25 cellular contexts compared by ENCODE assay signal in the genomic region with DNA sequence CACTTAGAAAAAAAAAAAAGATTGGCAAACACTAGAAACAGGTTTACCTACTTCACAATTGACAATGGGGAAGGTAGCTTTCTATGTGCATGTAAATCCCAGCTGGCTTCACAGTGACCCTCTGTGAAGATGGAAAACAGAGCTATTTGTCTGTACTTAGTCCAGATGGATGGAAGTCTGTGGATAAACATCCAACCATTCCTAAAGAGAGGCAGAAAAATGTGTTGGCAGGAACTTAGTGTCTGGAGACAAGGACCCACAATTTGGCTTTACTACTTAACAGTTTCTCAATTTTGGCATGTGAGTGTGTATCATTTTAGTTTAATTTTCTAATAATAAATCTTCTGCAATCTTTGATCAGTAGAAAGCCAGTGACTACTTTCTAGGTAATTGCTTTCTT.
"Had no signal": no experiment of that assay in that cellular context is flagged by ENCODE, and none has a peak within 500 bp of the region (broad histone marks: within the 10 kb centered on the region; RNA-seq: fewer than 3 reads in every experiment).

No MANE protein-coding gene starts in this region.

- H3K4me1 Mint-ChIP-seq: activated CD8-positive, alpha-beta memory T cell treated with anti-CD3 and anti-CD28 coated beads, Interleukin-2, amount 10 ng/mL, durations not matched to agents 7 days and 5 days; activated naive CD8-positive, alpha-beta T cell treated with anti-CD3 and anti-CD28 coated beads, Interleukin-2, amount 50 U/mL, for 24 hours; WTC11 had no signal

- H3K9me3 ChIP-seq: ascending aorta, Peyer's patch had no signal

- H3K27ac Mint-ChIP-seq: activated CD8-positive, alpha-beta memory T cell treated with anti-CD3 and anti-CD28 coated beads, Interleukin-2, amount 10 ng/mL, durations not matched to agents 7 days and 5 days; activated naive CD4-positive, alpha-beta T cell treated with anti-CD3 and anti-CD28 coated beads, Interleukin-2, amount 50 U/mL, for 72 hours; activated naive CD8-positive, alpha-beta T cell treated with anti-CD3 and anti-CD28 coated beads, Interleukin-2, amount 50 U/mL, for 24 hours; activated T-cell treated with anti-CD3 and anti-CD28 coated beads, Interleukin-2, amount 50 U/mL, for 24 hours; activated T-helper 1 cell treated with anti-CD3 and anti-CD28 coated beads, Interleukin-12 subunit alpha, Interleukin-12 subunit beta, Interleukin-2, Interleukin-4 antibody, amounts not matched to agents 30 ng/mL and 10 ng/mL and 1 ng/mL, durations not matched to agents 14 hours and 24 hours and 36 hours; T-helper 1 cell treated with Interleukin-12 subunit alpha and Interleukin-12 subunit beta and Interleukin-4 antibody, amounts not matched to agents 30 μg/mL and 1 μg/mL, for 36 hours; WTC11 had no signal

- H3K36me3 Mint-ChIP-seq: activated CD8-positive, alpha-beta memory T cell treated with anti-CD3 and anti-CD28 coated beads, Interleukin-2, amount 10 ng/mL, durations not matched to agents 7 days and 5 days; activated naive CD4-positive, alpha-beta T cell treated with anti-CD3 and anti-CD28 coated beads, Interleukin-2, amount 50 U/mL, for 72 hours; WTC11 had no signal

- H3K4me3 Mint-ChIP-seq: activated CD8-positive, alpha-beta memory T cell treated with anti-CD3 and anti-CD28 coated beads, Interleukin-2, amount 10 ng/mL, durations not matched to agents 7 days and 5 days; activated naive CD8-positive, alpha-beta T cell treated with anti-CD3 and anti-CD28 coated beads, Interleukin-2, amount 50 U/mL, for 24 hours; activated T-cell treated with anti-CD3 and anti-CD28 coated beads, Interleukin-2, amount 50 U/mL, for 24 hours; activated T-helper 1 cell treated with anti-CD3 and anti-CD28 coated beads, Interleukin-12 subunit alpha, Interleukin-12 subunit beta, Interleukin-2, Interleukin-4 antibody, amounts not matched to agents 30 ng/mL and 10 ng/mL and 1 ng/mL, durations not matched to agents 14 hours and 24 hours and 36 hours; T-helper 1 cell treated with Interleukin-12 subunit alpha and Interleukin-12 subunit beta and Interleukin-4 antibody, amounts not matched to agents 30 μg/mL and 1 μg/mL, for 36 hours; WTC11 had no signal

- DNase-seq: activated CD4-positive, alpha-beta T cell treated with anti-CD3 and anti-CD28 coated beads for 48 hours; activated CD4-positive, alpha-beta T cell treated with anti-CD3 and anti-CD28 coated beads, Interleukin-2, amount 50 U/mL, for 48 hours; activated CD4-positive, CD25-positive, alpha-beta regulatory T cell treated with anti-CD3 and anti-CD28 coated beads, Interleukin-2, amount 50 U/mL, for 72 hours; activated CD8-positive, alpha-beta memory T cell treated with anti-CD3 and anti-CD28 coated beads, Interleukin-2, amount 10 ng/mL, durations not matched to agents 7 days and 5 days; activated effector memory CD4-positive, alpha-beta T cell treated with anti-CD3 and anti-CD28 coated beads, Interleukin-2, amount 50 U/mL, for 16 hours; activated naive CD4-positive, alpha-beta T cell treated with Interleukin-2 at 50 U/mL for 16 hours; activated naive CD8-positive, alpha-beta T cell treated with anti-CD3 and anti-CD28 coated beads, Interleukin-2, amount 50 U/mL, for 24 hours; activated T-cell treated with anti-CD3 and anti-CD28 coated beads, Interleukin-2, amount 50 U/mL, for 24 hours; amniotic stem cell; brain microvascular endothelial cell; Karpas-422; MM.1S; NCI-H1930; NCI-H524 treated with DMSO at 0.1 percent for 48 hours; Peyer's patch; Right ventricle myocardium superior had no signal

- H3K27me3 ChIP-seq: ascending aorta, brain microvascular endothelial cell, cardiac muscle cell, Peyer's patch had no signal

- ATAC-seq: activated CD8-positive, alpha-beta memory T cell treated with anti-CD3 and anti-CD28 coated beads, Interleukin-2, amount 10 ng/mL, durations not matched to agents 7 days and 5 days; activated naive CD4-positive, alpha-beta T cell treated with anti-CD3 and anti-CD28 coated beads, Interleukin-2, amount 50 U/mL, for 72 hours; activated naive CD8-positive, alpha-beta T cell treated with anti-CD3 and anti-CD28 coated beads, Interleukin-2, amount 50 U/mL, for 24 hours; K562; WTC11 had no signal

- H3K4me1 ChIP-seq: ascending aorta, Peyer's patch had no signal

- FAIRE-seq: K562 had no signal

- H3K27ac ChIP-seq: ascending aorta, brain microvascular endothelial cell, cardiac muscle cell, coronary artery, Peyer's patch, RWPE1 had no signal

- H3K36me3 ChIP-seq: ascending aorta, brain microvascular endothelial cell, cardiac muscle cell, Peyer's patch had no signal

- H3K27me3 Mint-ChIP-seq: activated CD8-positive, alpha-beta memory T cell treated with anti-CD3 and anti-CD28 coated beads, Interleukin-2, amount 10 ng/mL, durations not matched to agents 7 days and 5 days; activated naive CD8-positive, alpha-beta T cell treated with anti-CD3 and anti-CD28 coated beads, Interleukin-2, amount 50 U/mL, for 24 hours; activated T-cell treated with anti-CD3 and anti-CD28 coated beads, Interleukin-2, amount 50 U/mL, for 24 hours had no signal

- H3K4me3 ChIP-seq: ascending aorta, cardiac muscle cell, coronary artery, K562, Peyer's patch had no signal
